1 cellular context compared by ENCODE assay signal in the genomic region with DNA sequence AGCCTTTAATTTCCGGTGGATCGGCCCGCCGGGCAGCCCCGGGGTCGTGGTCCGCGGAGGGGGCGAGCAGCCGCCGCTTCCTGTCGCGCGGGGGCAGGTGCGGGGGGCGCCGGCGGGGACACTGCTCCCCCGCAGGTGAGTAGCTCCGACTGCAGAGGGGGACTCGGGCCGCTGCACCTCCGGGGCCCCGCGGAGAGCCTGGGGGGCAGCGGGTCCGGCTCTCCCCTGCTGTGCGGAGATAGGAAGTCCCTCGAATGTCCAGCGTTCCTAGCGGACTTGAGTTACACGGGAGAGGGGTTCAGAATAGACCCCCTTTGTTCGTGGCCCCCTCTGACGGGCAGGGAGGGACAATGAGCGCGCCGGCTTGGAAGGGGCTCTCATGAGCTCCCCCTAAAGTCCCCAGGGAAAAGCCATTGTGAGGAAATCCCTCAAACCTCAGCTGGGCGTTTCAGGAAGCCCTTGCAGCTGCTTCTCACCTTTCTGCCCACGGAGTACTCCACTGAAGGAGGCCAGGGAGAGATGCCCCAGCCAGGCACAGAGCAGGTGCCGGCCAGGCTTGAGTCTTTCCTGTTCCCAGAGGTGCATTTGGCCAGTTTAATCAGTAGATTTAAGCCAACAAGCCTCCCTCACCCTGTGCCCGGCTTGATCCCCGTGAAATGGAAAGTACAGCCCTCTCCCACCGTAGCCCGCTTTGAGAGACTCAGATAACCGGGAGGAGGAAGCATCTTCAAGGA.
TF ChIP-seq lines count a peak whose summit lies in the region.

No MANE protein-coding gene starts in this region.

TF ChIP-seq in SK-N-SH, 30 proteins besides CTCF, POLR2A, EP300 and RAD21 (continued from another document):
- TF ChIP-seq, protein P1, sequence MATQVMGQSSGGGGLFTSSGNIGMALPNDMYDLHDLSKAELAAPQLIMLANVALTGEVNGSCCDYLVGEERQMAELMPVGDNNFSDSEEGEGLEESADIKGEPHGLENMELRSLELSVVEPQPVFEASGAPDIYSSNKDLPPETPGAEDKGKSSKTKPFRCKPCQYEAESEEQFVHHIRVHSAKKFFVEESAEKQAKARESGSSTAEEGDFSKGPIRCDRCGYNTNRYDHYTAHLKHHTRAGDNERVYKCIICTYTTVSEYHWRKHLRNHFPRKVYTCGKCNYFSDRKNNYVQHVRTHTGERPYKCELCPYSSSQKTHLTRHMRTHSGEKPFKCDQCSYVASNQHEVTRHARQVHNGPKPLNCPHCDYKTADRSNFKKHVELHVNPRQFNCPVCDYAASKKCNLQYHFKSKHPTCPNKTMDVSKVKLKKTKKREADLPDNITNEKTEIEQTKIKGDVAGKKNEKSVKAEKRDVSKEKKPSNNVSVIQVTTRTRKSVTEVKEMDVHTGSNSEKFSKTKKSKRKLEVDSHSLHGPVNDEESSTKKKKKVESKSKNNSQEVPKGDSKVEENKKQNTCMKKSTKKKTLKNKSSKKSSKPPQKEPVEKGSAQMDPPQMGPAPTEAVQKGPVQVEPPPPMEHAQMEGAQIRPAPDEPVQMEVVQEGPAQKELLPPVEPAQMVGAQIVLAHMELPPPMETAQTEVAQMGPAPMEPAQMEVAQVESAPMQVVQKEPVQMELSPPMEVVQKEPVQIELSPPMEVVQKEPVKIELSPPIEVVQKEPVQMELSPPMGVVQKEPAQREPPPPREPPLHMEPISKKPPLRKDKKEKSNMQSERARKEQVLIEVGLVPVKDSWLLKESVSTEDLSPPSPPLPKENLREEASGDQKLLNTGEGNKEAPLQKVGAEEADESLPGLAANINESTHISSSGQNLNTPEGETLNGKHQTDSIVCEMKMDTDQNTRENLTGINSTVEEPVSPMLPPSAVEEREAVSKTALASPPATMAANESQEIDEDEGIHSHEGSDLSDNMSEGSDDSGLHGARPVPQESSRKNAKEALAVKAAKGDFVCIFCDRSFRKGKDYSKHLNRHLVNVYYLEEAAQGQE (IDR thresholded peaks at IDR 0.05; ENCODE audit: low read depth, low read length), result no peak
- TF ChIP-seq RXRA (IDR thresholded peaks at IDR 0.05; ENCODE audit: borderline replicate concordance, low read depth) (no peak), ELF1 (IDR thresholded peaks at IDR 0.05) (no peak), POLR2AphosphoS5 (IDR thresholded peaks at IDR 0.05; ENCODE audit: low read depth, low read length) (no peak), SMC3 (IDR thresholded peaks at IDR 0.05; ENCODE audit: low read depth, low read length) (no peak)
